8 cellular contexts compared by ENCODE assay signal in the genomic region with DNA sequence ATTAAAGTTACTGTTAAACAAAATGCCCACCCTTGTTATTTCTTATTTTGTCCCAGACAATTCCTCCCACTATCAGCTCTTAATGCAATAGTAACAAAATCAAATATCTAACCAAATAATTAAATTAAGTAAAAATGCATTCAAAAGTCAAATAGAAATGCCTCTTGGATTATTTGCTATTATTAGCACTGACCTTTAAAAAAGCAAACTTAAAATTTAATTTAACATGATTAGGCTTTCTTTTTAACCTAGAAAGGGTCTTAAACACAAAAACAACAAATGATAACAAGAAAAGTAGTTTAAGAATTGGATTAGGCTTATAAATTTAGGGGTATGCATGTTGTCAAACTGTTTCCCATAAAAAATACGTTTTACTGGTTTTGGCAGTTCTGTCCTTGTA.
"Had no signal": no experiment of that assay in that cellular context is flagged by ENCODE, and none has a peak within 500 bp of the region (broad histone marks: within the 10 kb centered on the region; RNA-seq: fewer than 3 reads in every experiment).

No MANE protein-coding gene starts in this region.

- H3K4me2 ChIP-seq: GM23338 had no signal

- ATAC-seq: GM23338, K562 had no signal

- H2AFZ ChIP-seq: GM23338 had no signal

- H3K4me3 ChIP-seq: GM23338, K562 had no signal

- DNase-seq: H9, HCEC 1CT, IMR-90, KG1 had no signal

- FAIRE-seq: H1, H54, K562 had no signal
